7 cellular contexts compared by ENCODE assay signal in genomic region chr4:87981505-87981904, GRCh38.
"Had no signal": no experiment of that assay in that cellular context is flagged by ENCODE, and none has a peak within 500 bp of the region (broad histone marks: within the 10 kb centered on the region; RNA-seq: fewer than 3 reads in every experiment).

No MANE protein-coding gene starts in this region.

- H3K27ac Mint-ChIP-seq: GM23338, H9 had no signal

- H3K9me3 Mint-ChIP-seq: GM23338, H9 had no signal

- H3K4me3 Mint-ChIP-seq: GM23338, H9 had no signal

- DNase-seq: H9, HCEC 1CT, IMR-90, KG1 had no signal

- H3K27ac ChIP-seq: HL-60 had no signal

- ATAC-seq: GM23338, K562 had no signal

- H3K4me3 ChIP-seq: GM23338, K562 had no signal
